Comparison of ENCODE assay signal across 10 cellular contexts in the genomic region with DNA sequence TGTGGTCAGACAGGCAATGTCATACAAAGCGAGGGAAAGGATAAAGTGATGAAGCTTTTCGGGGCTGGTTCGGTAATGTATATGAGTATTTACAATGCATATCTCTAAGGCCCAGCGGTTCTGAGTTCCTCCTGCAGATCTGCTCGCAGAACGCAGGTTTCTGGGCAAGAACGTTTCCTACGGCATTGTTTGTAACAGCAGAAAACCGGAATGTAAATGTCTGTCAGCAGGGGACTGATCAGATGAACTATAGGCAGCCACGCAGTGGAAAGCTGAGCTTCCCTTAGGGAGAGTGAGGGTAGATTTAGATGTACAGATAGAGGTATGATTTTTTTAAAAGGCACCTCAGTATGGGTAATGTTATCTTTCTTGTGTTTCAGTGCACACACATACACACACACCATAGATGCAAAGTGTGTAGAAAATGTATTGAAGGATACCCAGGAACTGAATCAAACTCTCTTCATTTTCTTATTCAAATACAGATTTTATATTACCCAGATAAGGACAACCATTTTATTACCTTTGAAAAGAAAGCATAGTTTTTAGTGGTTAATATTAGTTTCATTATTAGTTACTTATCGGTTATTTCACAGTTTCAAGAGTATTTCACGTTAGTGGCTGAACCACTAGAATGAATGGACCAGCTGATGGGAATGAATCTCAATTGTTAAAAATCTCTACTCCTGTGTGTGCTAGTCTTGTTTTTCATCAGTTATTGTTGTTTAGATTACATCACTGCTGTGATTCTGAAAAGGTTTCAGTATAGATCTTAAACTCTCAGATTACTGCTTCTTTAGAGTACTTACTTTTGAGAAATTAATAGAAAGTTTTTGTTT. TPM values are rescaled to one million over a fixed set of nuclear protein-coding genes. Genes with fewer than 3 reads are reported as not detected.
A peak's percentile ranks its signal among the peaks of the same experiment; 100 is the strongest.
DNase-seq lines count a peak whose midpoint lies in the region; ATAC-seq and TF ChIP-seq lines count a peak whose summit lies in the region.
"Had no signal": no experiment of that assay in that cellular context is flagged by ENCODE, and none has a peak within 500 bp of the region (broad histone marks: within the 10 kb centered on the region; RNA-seq: fewer than 3 reads in every experiment).

No MANE protein-coding gene starts in this region.

- DNase-seq in NCI-H82 (lab: John Stamatoyannopoulos, UW) (peak; percentile 18), NCI-H82 treated with DMSO at 0.1 percent for 48 hours (lab: John Stamatoyannopoulos, UW; ENCODE audit: unreplicated experiment) (no peak), H9 (no peak), mesenteric fat pad (ENCODE audit: low spot score) (no peak), COLO668 (lab: John Stamatoyannopoulos, UW; ENCODE audit: unreplicated experiment) (no peak)
- DNase-seq in stimulated activated CD4-positive, alpha-beta T cell treated with anti-CD3 and anti-CD28 coated beads, Interleukin-15, amount 100 ng/mL, for 24 hours: no peak
- DNase-seq: NCI-H1694 treated with DMSO at 0.1 percent for 48 hours had no signal

- no peak for TF ChIP-seq RAD21 in neural cell (conservative IDR thresholded peaks at IDR 0.05)

- no peak overlapping the region for H4K91ac ChIP-seq in H9 (ENCODE audit: insufficient read length, low read depth, low read length)

- H3K18ac ChIP-seq in H9 (ENCODE audit: insufficient read length, low read depth, low read length): no peak overlapping the region

- no peak overlapping the region for H4K8ac ChIP-seq in H9 (replicated peaks; ENCODE audit: insufficient read length, low read depth, low read length)

- H3K27me3 Mint-ChIP-seq in H9 (ENCODE audit: low read depth): no peaks in the 10 kb centered on the region
- H3K27me3 Mint-ChIP-seq: central memory CD8-positive, alpha-beta T cell had no signal

- H3K27ac Mint-ChIP-seq in H9: peak overlapping the region in 2 of 3 experiments; percentile 82 to 88; a peak in 6 of 7 replicates

- H3K9me3 Mint-ChIP-seq in H9: no peaks in the 10 kb centered on the region
- H3K9me3 Mint-ChIP-seq: central memory CD8-positive, alpha-beta T cell had no signal

- H3K9ac ChIP-seq in H9 (ENCODE audit: extremely low read depth, insufficient read length, low read length) (no peak overlapping the region), neural cell (ENCODE audit: low read length) (no peak overlapping the region)

- no peak overlapping the region for H3K14ac ChIP-seq in H9 (ENCODE audit: insufficient read depth, low read length)

- no peak overlapping the region for H3K4me2 ChIP-seq in H9 (ENCODE audit: insufficient read depth, insufficient read length, low read length)
- peak overlapping the region; percentile 52 for H3K4me2 ChIP-seq in neural cell (ENCODE audit: low read length)

- H2BK120ac ChIP-seq in H9 (ENCODE audit: low read depth, low read length, poor library complexity, severe bottlenecking): no peak overlapping the region

- no peaks in the 10 kb centered on the region for H3K36me3 ChIP-seq in neural cell (ENCODE audit: insufficient read depth, low read length)

- no peak overlapping the region for H2BK15ac ChIP-seq in H9 (ENCODE audit: low read depth, low read length)

- H2BK12ac ChIP-seq in H9 (ENCODE audit: insufficient read length, low read depth, low read length): no peak overlapping the region

- H3K4me1 Mint-ChIP-seq in H9: peaks cover 32 to 34% of the 10 kb centered on the region in 2 experiments
- H3K4me1 Mint-ChIP-seq: central memory CD8-positive, alpha-beta T cell had no signal

- H3K4me1 ChIP-seq in H9 (ENCODE audit: insufficient read depth, low read length): no peaks in the 10 kb centered on the region; the same call in 1 of the 2 replicates

- no peak overlapping the region for H3K56ac ChIP-seq in H9 (ENCODE audit: insufficient read length, low read depth, low read length)

- no peak overlapping the region for H3T11ph ChIP-seq in H9 (ENCODE audit: low read length)

- H3K27me3 ChIP-seq in H9 (ENCODE audit: insufficient read depth, low read length) (no peaks in the 10 kb centered on the region), neural cell (ENCODE audit: insufficient read depth, low read depth, low read length) (no peaks in the 10 kb centered on the region)

- H3K4me3 Mint-ChIP-seq in H9: peak overlapping the region in 1 of 2 experiments; percentile 52; a peak in 1 of 5 replicates
- H3K4me3 Mint-ChIP-seq: central memory CD8-positive, alpha-beta T cell had no signal

- no CpG with 5 or more reads among the region's 12 CpGs for WGBS in H9 (ENCODE audit: extremely low coverage, insufficient read length, low lambda C conversion rate)

- H2AFZ ChIP-seq in H9 (ENCODE audit: low read length) (no peak overlapping the region), neural cell (ENCODE audit: low read depth, low read length) (no peak overlapping the region)

- no peak for TF ChIP-seq CTCF in H9 (conservative IDR thresholded peaks at IDR 0.05)
- no peak for TF ChIP-seq CTCF in neural cell (IDR thresholded peaks at IDR 0.05; ENCODE audit: poor library complexity, severe bottlenecking)

- no peaks in the 10 kb centered on the region for H3K9me2 ChIP-seq in neural cell (ENCODE audit: insufficient read depth, low read length)

- peaks cover 2% of the 10 kb centered on the region for H3K79me1 ChIP-seq in H9 (ENCODE audit: insufficient read depth, low read depth, low read length, poor library complexity, severe bottlenecking)

- no peaks in the 10 kb centered on the region for H3K23me2 ChIP-seq in H9 (ENCODE audit: insufficient read length, low read depth, low read length, poor library complexity, severe bottlenecking)

- H3K9me3 ChIP-seq in H9 (ENCODE audit: control insufficient read depth, low read depth, low read length) (no peaks in the 10 kb centered on the region), neural cell (ENCODE audit: low read length) (no peaks in the 10 kb centered on the region)

- no peaks in the 10 kb centered on the region for H3K79me2 ChIP-seq in H9 (ENCODE audit: insufficient read depth, low read length)
- no peaks in the 10 kb centered on the region for H3K79me2 ChIP-seq in neural cell (replicated peaks; ENCODE audit: insufficient read depth, low read length)

- no peak overlapping the region for H3K23ac ChIP-seq in H9 (ENCODE audit: insufficient read length, low read depth, low read length)

- no peak overlapping the region for H3K4ac ChIP-seq in H9 (ENCODE audit: low read depth, low read length)

- no peak overlapping the region for H3K27ac ChIP-seq in H9 (ENCODE audit: insufficient read length, low read depth, low read length)
- no peak overlapping the region for H3K27ac ChIP-seq in neural cell (ENCODE audit: low read length)

- peak overlapping the region; percentile 41 for H3K4me3 ChIP-seq in neural cell (ENCODE audit: low read length)

- ATAC-seq in HG03521 (IDR thresholded peaks at IDR 0.05; ENCODE audit: unreplicated experiment): peak; percentile 88

- H2BK20ac ChIP-seq in H9 (ENCODE audit: low read depth, low read length, poor library complexity, severe bottlenecking): no peak overlapping the region

- H3F3A ChIP-seq in neural cell (ENCODE audit: insufficient read depth, low read length, poor library complexity, severe bottlenecking): no peaks in the 10 kb centered on the region

- H3K36me3 Mint-ChIP-seq in H9 (ENCODE audit: insufficient read depth in 1 of 3, low read depth in 3 of 3): peaks cover 25 to 53% (median 41%) of the 10 kb centered on the region in 3 experiments; a peak in 6 of 7 replicates

- H2BK5ac ChIP-seq in H9 (ENCODE audit: insufficient read length, low read length): no peak overlapping the region

- no peak for TF ChIP-seq EP300 in neural cell (conservative IDR thresholded peaks at IDR 0.05; ENCODE audit: poor library complexity, severe bottlenecking)

- H4K5ac ChIP-seq in H9 (ENCODE audit: insufficient read length, low read depth, low read length): no peak overlapping the region

- H4K20me1 ChIP-seq in H9 (ENCODE audit: control insufficient read depth, insufficient read depth, insufficient read length) (no peaks in the 10 kb centered on the region), neural cell (ENCODE audit: insufficient read depth) (no peaks in the 10 kb centered on the region)

- H2AK5ac ChIP-seq in H9 (ENCODE audit: insufficient read length, low read length): no peak overlapping the region

TF ChIP-seq in neural cell, 6 proteins besides CTCF, POLR2A, EP300 and RAD21:
- TF ChIP-seq TAF1 (IDR thresholded peaks at IDR 0.05; ENCODE audit: low read depth) (no peak), SMC3 (conservative IDR thresholded peaks at IDR 0.05; ENCODE audit: poor library complexity) (no peak), POLR2AphosphoS5 (IDR thresholded peaks at IDR 0.05) (no peak), EZH2 (IDR thresholded peaks at IDR 0.05; ENCODE audit: borderline replicate concordance, insufficient read depth, low read length, poor library complexity, severe bottlenecking) (no peak), MXI1 (conservative IDR thresholded peaks at IDR 0.05; ENCODE audit: poor library complexity, severe bottlenecking) (no peak)
- TF ChIP-seq, protein P1, sequence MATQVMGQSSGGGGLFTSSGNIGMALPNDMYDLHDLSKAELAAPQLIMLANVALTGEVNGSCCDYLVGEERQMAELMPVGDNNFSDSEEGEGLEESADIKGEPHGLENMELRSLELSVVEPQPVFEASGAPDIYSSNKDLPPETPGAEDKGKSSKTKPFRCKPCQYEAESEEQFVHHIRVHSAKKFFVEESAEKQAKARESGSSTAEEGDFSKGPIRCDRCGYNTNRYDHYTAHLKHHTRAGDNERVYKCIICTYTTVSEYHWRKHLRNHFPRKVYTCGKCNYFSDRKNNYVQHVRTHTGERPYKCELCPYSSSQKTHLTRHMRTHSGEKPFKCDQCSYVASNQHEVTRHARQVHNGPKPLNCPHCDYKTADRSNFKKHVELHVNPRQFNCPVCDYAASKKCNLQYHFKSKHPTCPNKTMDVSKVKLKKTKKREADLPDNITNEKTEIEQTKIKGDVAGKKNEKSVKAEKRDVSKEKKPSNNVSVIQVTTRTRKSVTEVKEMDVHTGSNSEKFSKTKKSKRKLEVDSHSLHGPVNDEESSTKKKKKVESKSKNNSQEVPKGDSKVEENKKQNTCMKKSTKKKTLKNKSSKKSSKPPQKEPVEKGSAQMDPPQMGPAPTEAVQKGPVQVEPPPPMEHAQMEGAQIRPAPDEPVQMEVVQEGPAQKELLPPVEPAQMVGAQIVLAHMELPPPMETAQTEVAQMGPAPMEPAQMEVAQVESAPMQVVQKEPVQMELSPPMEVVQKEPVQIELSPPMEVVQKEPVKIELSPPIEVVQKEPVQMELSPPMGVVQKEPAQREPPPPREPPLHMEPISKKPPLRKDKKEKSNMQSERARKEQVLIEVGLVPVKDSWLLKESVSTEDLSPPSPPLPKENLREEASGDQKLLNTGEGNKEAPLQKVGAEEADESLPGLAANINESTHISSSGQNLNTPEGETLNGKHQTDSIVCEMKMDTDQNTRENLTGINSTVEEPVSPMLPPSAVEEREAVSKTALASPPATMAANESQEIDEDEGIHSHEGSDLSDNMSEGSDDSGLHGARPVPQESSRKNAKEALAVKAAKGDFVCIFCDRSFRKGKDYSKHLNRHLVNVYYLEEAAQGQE (IDR thresholded peaks at IDR 0.05; ENCODE audit: borderline replicate concordance): no peak
TF ChIP-seq in neural cell: peak in this region for 0.

RNA-seq across cellular contexts. Expression of a gene that starts 56.2 kb away (rescaled TPM):
- total RNA-seq in H9 (2021) (31.3 and 32.9 TPM in 2 replicates), mesenteric fat pad (86.9 TPM)
- 7.0 and 8.9 TPM in 2 replicates for polyA plus RNA-seq in neural cell
- polyA minus RNA-seq in neural cell: 15.3 and 17.8 TPM in 2 replicates
